Comparison of ENCODE assay signal across 1 cellular context in the genomic region with DNA sequence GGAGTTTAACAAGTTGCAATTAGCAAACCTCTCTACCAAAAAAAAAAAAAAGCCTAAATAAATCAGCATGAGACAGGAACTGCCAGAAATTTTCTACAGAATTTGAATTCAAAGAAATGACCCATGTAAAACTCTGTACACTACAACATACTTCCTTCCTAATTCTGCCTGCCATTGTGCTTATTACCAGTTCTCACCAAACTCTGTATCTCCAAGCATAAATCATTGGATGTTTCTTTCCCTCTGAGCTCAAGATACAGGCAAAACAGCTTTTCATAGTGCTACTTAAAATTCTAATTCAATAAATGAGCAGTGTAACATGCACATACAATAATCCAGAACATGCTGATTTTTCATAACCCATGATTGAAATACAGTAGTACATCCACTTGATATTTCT.
TF ChIP-seq lines count a peak whose summit lies in the region.

No MANE protein-coding gene starts in this region.

TF ChIP-seq in endothelial cell of umbilical vein, 7 proteins besides CTCF, POLR2A, EP300 and RAD21 (continued from another document):
- TF ChIP-seq JUN (IDR thresholded peaks at IDR 0.05; ENCODE audit: borderline replicate concordance, insufficient read depth, insufficient read length, low read depth) (no peak), EZH2 (IDR thresholded peaks at IDR 0.05; ENCODE audit: borderline replicate concordance, low read depth, low read length, severe bottlenecking) (no peak)
